ENCODE assay signal across 8 cellular contexts in the genomic region with DNA sequence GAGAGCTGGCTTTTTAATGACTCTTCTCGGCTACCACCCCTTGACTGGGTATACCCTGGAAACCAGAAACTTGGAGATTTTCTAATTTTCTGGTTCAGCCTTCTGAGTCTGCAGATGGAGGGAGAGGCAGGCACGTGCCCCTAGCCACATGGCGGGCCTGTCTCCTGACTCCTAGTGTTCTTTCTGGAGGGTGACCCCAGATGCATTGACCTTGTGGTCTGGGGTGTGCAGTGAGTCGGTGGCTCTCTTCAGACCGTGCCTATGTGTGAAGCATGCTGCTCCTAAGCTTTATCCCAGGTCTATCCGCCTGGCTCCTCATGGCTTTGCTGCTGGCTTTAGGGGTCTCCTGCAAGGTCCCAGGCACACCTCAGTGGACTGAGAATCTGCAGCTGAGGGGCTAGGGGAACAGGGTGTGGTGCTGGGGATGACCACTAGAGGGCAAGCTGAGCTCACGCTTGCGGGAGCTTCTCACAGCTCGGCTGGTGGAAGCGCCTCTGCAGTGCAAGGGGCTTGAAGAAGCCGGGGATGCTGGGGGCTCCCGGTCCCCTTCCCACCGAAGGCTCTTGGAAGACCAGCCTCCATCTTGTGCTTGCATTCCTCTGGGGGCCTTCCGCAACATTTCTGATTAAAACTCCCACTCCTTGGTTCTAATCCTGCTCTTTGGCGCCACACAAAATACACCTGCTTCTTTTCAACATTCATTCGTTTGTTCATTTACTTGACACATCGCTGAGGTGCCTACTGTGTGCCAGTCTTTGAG. TPM values are rescaled to one million over a fixed set of nuclear protein-coding genes. Genes with fewer than 3 reads are reported as not detected.
DNase-seq lines count a peak whose midpoint lies in the region; ATAC-seq and TF ChIP-seq lines count a peak whose summit lies in the region.

No MANE protein-coding gene starts in this region.

- no peak overlapping the region for H3K4me3 ChIP-seq in ovary
- no peak overlapping the region for H3K4me3 ChIP-seq in tibial artery

- TF ChIP-seq EP300 in ovary (IDR thresholded peaks at IDR 0.05) = no peak

- H3K4me1 ChIP-seq in ovary (ENCODE audit: insufficient read depth) (no peaks in the 10 kb centered on the region), tibial artery (no peaks in the 10 kb centered on the region)

- H3K27ac ChIP-seq in ovary (no peak overlapping the region), tibial artery (no peak overlapping the region)

- intact Hi-C loops in ovary (cut with DNase I) (loop anchor here (5.0 to 10.0 kb wide), 2 partner anchors 376 to 378 kb away; no protein-coding TSS in a partner anchor), tibial artery (cut with DNase I; ENCODE audit: low total_unique reads) (no loop called here)

- H3K36me3 ChIP-seq in ovary (no peaks in the 10 kb centered on the region), tibial artery (no peaks in the 10 kb centered on the region)

- WGBS in ovary, 3 donors = 22 to 27% (median 25%) methylated on average over 17 of the region's 17 CpGs

- no peak for TF ChIP-seq POLR2A in ovary (IDR thresholded peaks at IDR 0.05)

- ATAC-seq in GM21526 (IDR thresholded peaks at IDR 0.05; ENCODE audit: low FRiP score, unreplicated experiment) = peak; percentile 74

- TF ChIP-seq CTCF in ovary (IDR thresholded peaks at IDR 0.05) (peak; percentile 47 to 60 (median 56)), tibial artery (IDR thresholded peaks at IDR 0.05) (peak; percentile 71 to 89)

- DNase-seq in DMS79 (lab: John Stamatoyannopoulos, UW) (peak; percentile 27), HuH-7.5 (ENCODE audit: low spot score) (peak; percentile 61), RPMI8226 (peak; percentile 70), globus pallidus (ENCODE audit: low spot score) (peak; percentile 51), ovary (peak; percentile 33 to 78 (median 64)), tibial artery (peak; percentile 44 to 78)
- peak; percentile 88 for DNase-seq in activated effector memory CD4-positive, alpha-beta T cell treated with anti-CD3 and anti-CD28 coated beads, Interleukin-2, amount 50 U/mL, for 16 hours

- H3K9me3 ChIP-seq in ovary (no peaks in the 10 kb centered on the region), tibial artery (peaks cover 0 to 7% (median 0%) of the 10 kb centered on the region in 3 donors)

- no peaks in the 10 kb centered on the region for H3K27me3 ChIP-seq in ovary
- peaks cover 0 to 17% of the 10 kb centered on the region in 2 donors for H3K27me3 ChIP-seq in tibial artery

RNA-seq across cellular contexts. Expression of a gene that starts 51.8 kb away (rescaled TPM):
- not detected for total RNA-seq in ovary
- not detected for polyA plus RNA-seq in ovary

RNA-seq across cellular contexts. Expression of a gene that starts 54.7 kb away (rescaled TPM):
- 1 to 10 TPM in 1 of 7 donors, under 1 TPM in 2, not detected in 4; 0.25 to 1.2 (median 0.80) TPM for total RNA-seq in ovary
- 1 to 10 TPM in 1 of 2 donors, not detected in 1; 1.2 TPM for polyA plus RNA-seq in ovary

Comparison
In these comparisons a context has a peak if more than half of its experiments do, and no peak if none do; other contexts are left out.
1. DNase-seq: peak in every context shown above with its lines; median percentile 88 in activated effector memory CD4-positive, alpha-beta T cell treated with anti-CD3 and anti-CD28 coated beads, Interleukin-2, amount 50 U/mL, for 16 hours; 70 in RPMI8226; 64 in ovary; 61 in HuH-7.5; 61 in tibial artery; 51 in globus pallidus; 27 in DMS79.